8 cellular contexts compared by ENCODE assay signal in the genomic region with DNA sequence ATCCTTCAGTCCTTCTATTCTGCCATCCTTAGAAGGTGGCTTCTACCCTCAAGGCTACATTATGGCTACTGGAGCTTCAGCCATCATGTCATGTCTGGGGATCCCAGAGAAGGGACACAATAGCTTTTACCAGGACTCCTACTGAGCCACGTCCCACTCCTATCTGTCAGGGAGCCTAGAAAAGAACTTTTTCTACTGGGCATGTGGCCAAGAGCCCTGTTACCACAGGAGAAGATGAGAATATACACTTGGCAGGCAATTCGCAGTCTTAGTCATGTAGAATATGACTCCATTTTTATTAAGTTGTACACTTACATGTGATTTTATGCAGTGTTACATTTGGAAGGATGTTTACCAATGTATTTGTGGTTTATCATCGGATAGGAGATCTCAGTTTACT.
A peak's percentile ranks its signal among the peaks of the same experiment; 100 is the strongest.
DNase-seq lines count a peak whose midpoint lies in the region; ATAC-seq lines count a peak whose summit lies in the region.
"Had no signal": no experiment of that assay in that cellular context is flagged by ENCODE, and none has a peak within 500 bp of the region (broad histone marks: within the 10 kb centered on the region; RNA-seq: fewer than 3 reads in every experiment).

No MANE protein-coding gene starts in this region.

- POLR2A ChIA-PET in activated CD4-positive, alpha-beta T cell treated with anti-CD3 and anti-CD28 coated beads, Interleukin-2, amount 10 ng/mL, durations not matched to agents 7 days and 5 days (lab: Charles Lee): no interaction called here

- H3K36me3 Mint-ChIP-seq in stimulated activated effector memory CD8-positive, alpha-beta T cell treated with anti-CD3 and anti-CD28 coated beads, Interleukin-12 subunit alpha, Interleukin-12 subunit beta, amount 100 ng/mL, for 72 hours: peaks cover 5% of the 10 kb centered on the region
- H3K36me3 Mint-ChIP-seq in activated CD4-positive, alpha-beta T cell treated with anti-CD3 and anti-CD28 coated beads, Interleukin-2, amount 10 ng/mL, durations not matched to agents 7 days and 5 days (ENCODE audit: low read depth): no peaks in the 10 kb centered on the region

- CTCF ChIA-PET in activated CD4-positive, alpha-beta T cell treated with anti-CD3 and anti-CD28 coated beads, Interleukin-2, amount 10 ng/mL, durations not matched to agents 7 days and 5 days (lab: Charles Lee): no interaction called here

- H3K4me1 Mint-ChIP-seq in stimulated activated effector memory CD8-positive, alpha-beta T cell treated with anti-CD3 and anti-CD28 coated beads, Interleukin-12 subunit alpha, Interleukin-12 subunit beta, amount 100 ng/mL, for 72 hours: peaks cover 12% of the 10 kb centered on the region
- H3K4me1 Mint-ChIP-seq in activated CD4-positive, alpha-beta T cell treated with anti-CD3 and anti-CD28 coated beads, Interleukin-2, amount 10 ng/mL, durations not matched to agents 7 days and 5 days: no peaks in the 10 kb centered on the region

- H3K27ac Mint-ChIP-seq in stimulated activated effector memory CD8-positive, alpha-beta T cell treated with anti-CD3 and anti-CD28 coated beads, Interleukin-12 subunit alpha, Interleukin-12 subunit beta, amount 100 ng/mL, for 72 hours: no peak overlapping the region
- no peak overlapping the region for H3K27ac Mint-ChIP-seq in activated CD4-positive, alpha-beta T cell treated with anti-CD3 and anti-CD28 coated beads, Interleukin-2, amount 10 ng/mL, durations not matched to agents 7 days and 5 days

- DNase-seq in NCI-H446 treated with DMSO at 0.1 percent for 48 hours (lab: John Stamatoyannopoulos, UW) (peak; percentile 49), epithelial cell of prostate (ENCODE audit: low read depth, low spot score) (peak; percentile 61), NCI-H1694 treated with DMSO at 0.1 percent for 48 hours (lab: John Stamatoyannopoulos, UW) (no peak)
- no peak for DNase-seq in stimulated activated effector memory CD8-positive, alpha-beta T cell treated with anti-CD3 and anti-CD28 coated beads, Interleukin-12 subunit alpha, Interleukin-12 subunit beta, amount 100 ng/mL, for 72 hours (ENCODE audit: low spot score in 2 of 2)
- DNase-seq in activated CD4-positive, alpha-beta T cell treated with anti-CD3 and anti-CD28 coated beads, Interleukin-2, amount 10 ng/mL, durations not matched to agents 7 days and 5 days: no peak

- H3K9me3 Mint-ChIP-seq in stimulated activated effector memory CD8-positive, alpha-beta T cell treated with anti-CD3 and anti-CD28 coated beads, Interleukin-12 subunit alpha, Interleukin-12 subunit beta, amount 100 ng/mL, for 72 hours: no peaks in the 10 kb centered on the region
- H3K9me3 Mint-ChIP-seq in activated CD4-positive, alpha-beta T cell treated with anti-CD3 and anti-CD28 coated beads, Interleukin-2, amount 10 ng/mL, durations not matched to agents 7 days and 5 days: no peaks in the 10 kb centered on the region

- no peak overlapping the region for H3K27ac ChIP-seq in epithelial cell of prostate
- H3K27ac ChIP-seq: VCaP had no signal

- no peak overlapping the region for H3K4me3 Mint-ChIP-seq in stimulated activated effector memory CD8-positive, alpha-beta T cell treated with anti-CD3 and anti-CD28 coated beads, Interleukin-12 subunit alpha, Interleukin-12 subunit beta, amount 100 ng/mL, for 72 hours
- no peak overlapping the region for H3K4me3 Mint-ChIP-seq in activated CD4-positive, alpha-beta T cell treated with anti-CD3 and anti-CD28 coated beads, Interleukin-2, amount 10 ng/mL, durations not matched to agents 7 days and 5 days

- ATAC-seq in GM19463 (IDR thresholded peaks at IDR 0.05; ENCODE audit: unreplicated experiment) (peak; percentile 64), HG03432 (IDR thresholded peaks at IDR 0.05; ENCODE audit: unreplicated experiment) (no peak)
- ATAC-seq in stimulated activated effector memory CD8-positive, alpha-beta T cell treated with anti-CD3 and anti-CD28 coated beads, Interleukin-12 subunit alpha, Interleukin-12 subunit beta, amount 100 ng/mL, for 72 hours: peak; percentile 72

- H3K27me3 Mint-ChIP-seq in activated CD4-positive, alpha-beta T cell treated with anti-CD3 and anti-CD28 coated beads, Interleukin-2, amount 10 ng/mL, durations not matched to agents 7 days and 5 days: peaks cover 23% of the 10 kb centered on the region

Comparison
In these comparisons a context has a peak if more than half of its experiments do, and no peak if none do; other contexts are left out.
1. DNase-seq: peak in NCI-H446 treated with DMSO at 0.1 percent for 48 hours (single experiment) and epithelial cell of prostate (single experiment); none in stimulated activated effector memory CD8-positive, alpha-beta T cell treated with anti-CD3 and anti-CD28 coated beads, Interleukin-12 subunit alpha, Interleukin-12 subunit beta, amount 100 ng/mL, for 72 hours (0 of 2), activated CD4-positive, alpha-beta T cell treated with anti-CD3 and anti-CD28 coated beads, Interleukin-2, amount 10 ng/mL, durations not matched to agents 7 days and 5 days (single experiment) and NCI-H1694 treated with DMSO at 0.1 percent for 48 hours (single experiment).